8 cellular contexts compared by ENCODE assay signal in genomic region chr18:13813271-13813849, GRCh38. TPM values are rescaled to one million over a fixed set of nuclear protein-coding genes. Genes with fewer than 3 reads are reported as not detected.
DNase-seq lines count a peak whose midpoint lies in the region; ATAC-seq and TF ChIP-seq lines count a peak whose summit lies in the region.

No MANE protein-coding gene starts in this region.

- no peak overlapping the region for H2AFZ ChIP-seq in Loucy (ENCODE audit: low read length)

- intact Hi-C loops in right cardiac atrium (cut with DNase I), result loop anchor here in 1 of 4 donors (5.0 kb wide), 1 partner anchor 584 kb away; no protein-coding TSS in a partner anchor
- intact Hi-C loops in sciatic nerve (cut with DNase I), result no loop called here

- no peaks in the 10 kb centered on the region for H4K20me1 ChIP-seq in Loucy (ENCODE audit: insufficient read depth, low read length, poor library complexity, severe bottlenecking)

- WGBS in right cardiac atrium, result 24% methylated on average over 4 of the region's 4 CpGs

- no peak overlapping the region for H3K4me2 ChIP-seq in Loucy (ENCODE audit: low read depth, low read length, poor library complexity, severe bottlenecking)

- no peaks in the 10 kb centered on the region for H3K9me3 ChIP-seq in Loucy (ENCODE audit: insufficient read depth, low read depth, low read length)
- no peaks in the 10 kb centered on the region for H3K9me3 ChIP-seq in right cardiac atrium (ENCODE audit: control insufficient read depth, low read length)

- H3K9ac ChIP-seq in Loucy (ENCODE audit: low read depth, low read length, poor library complexity, severe bottlenecking), result no peak overlapping the region

- H3K36me3 ChIP-seq in Loucy (ENCODE audit: insufficient read depth, low read length), result no peaks in the 10 kb centered on the region

- H3K27me3 ChIP-seq in Loucy (ENCODE audit: insufficient read depth, low read length, poor library complexity, severe bottlenecking), result no peaks in the 10 kb centered on the region
- H3K27me3 ChIP-seq in right cardiac atrium (ENCODE audit: control insufficient read depth, insufficient read depth), result no peaks in the 10 kb centered on the region

- H3K27ac ChIP-seq in right cardiac atrium (ENCODE audit: low read length), result no peak overlapping the region

- H3K4me3 ChIP-seq in Loucy (ENCODE audit: low read length, poor library complexity, severe bottlenecking) (no peak overlapping the region), right cardiac atrium (ENCODE audit: low read length) (no peak overlapping the region)

- no peaks in the 10 kb centered on the region for H3F3A ChIP-seq in Loucy (ENCODE audit: low read depth)

- ATAC-seq in GM21723 (IDR thresholded peaks at IDR 0.05; ENCODE audit: unreplicated experiment) (peak; percentile 94), right cardiac atrium (peak; percentile 83), sciatic nerve (peak; percentile 82)

- H3K4me1 ChIP-seq in Loucy (ENCODE audit: insufficient read depth, low read length, poor library complexity, severe bottlenecking), result no peaks in the 10 kb centered on the region
- no peaks in the 10 kb centered on the region for H3K4me1 ChIP-seq in right cardiac atrium (ENCODE audit: control insufficient read depth, insufficient read depth, low read length)

- no peaks in the 10 kb centered on the region for H3K79me2 ChIP-seq in Loucy (ENCODE audit: insufficient read depth, low read length)

- DNase-seq in Daoy (ENCODE audit: low read depth) (peak; percentile 52), T follicular helper cell (ENCODE audit: low read depth) (peak; percentile 25), amniotic stem cell (lab: John Stamatoyannopoulos, UW) (peak; percentile 39), right cardiac atrium (peak; percentile 60 to 84 (median 62)), sciatic nerve (ENCODE audit: low spot score) (peak; percentile 77), GOT3 (lab: John Stamatoyannopoulos, UW) (no peak)

- peak; percentile 91 for TF ChIP-seq CTCF in Loucy (conservative IDR thresholded peaks at IDR 0.05; ENCODE audit: low read length)

- H3K9me2 ChIP-seq in Loucy (replicated peaks; ENCODE audit: low read depth, low read length), result no peaks in the 10 kb centered on the region

RNA-seq across cellular contexts. Expression of gene MC5R, which starts 10.6 kb away (rescaled TPM):
- total RNA-seq in Daoy (2014; rRNA removed; shearing (Covaris generic)), result not detected in 2 replicates
- not detected for total RNA-seq in right cardiac atrium
- polyA plus RNA-seq in right cardiac atrium, result not detected
- not detected for total RNA-seq in sciatic nerve
